Comparison of ENCODE assay signal across 25 cellular contexts in the genomic region with DNA sequence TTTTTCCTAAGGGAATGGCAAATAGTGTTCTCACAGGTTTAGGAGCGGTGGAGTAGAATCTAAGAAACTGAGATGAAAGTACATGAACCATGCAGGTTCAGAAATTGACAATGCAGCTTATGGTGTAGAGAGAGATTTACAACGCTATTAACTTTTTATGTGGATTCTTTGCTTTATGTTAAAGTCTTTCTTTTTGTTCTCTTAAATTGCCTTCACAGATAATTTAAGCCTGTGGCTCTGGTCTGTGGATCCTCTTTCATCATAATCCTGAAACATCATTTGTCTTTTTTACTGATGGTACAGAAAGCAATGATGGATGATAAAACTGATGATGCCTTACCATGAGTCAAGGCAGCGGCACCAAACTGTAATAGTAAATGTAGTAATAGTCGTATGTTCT.
"Had no signal": no experiment of that assay in that cellular context is flagged by ENCODE, and none has a peak within 500 bp of the region (broad histone marks: within the 10 kb centered on the region; RNA-seq: fewer than 3 reads in every experiment).

No MANE protein-coding gene starts in this region.

- H3K9me3 Mint-ChIP-seq: naive B cell; natural killer cell; stimulated activated naive B cell treated with anti-CD40 and anti-IgM and Interleukin-4, amounts not matched to agents 10 μg/mL and 1 μg/mL and 100 μg/mL, for 72 hours had no signal

- DNase-seq: kidney glomerular epithelial cell; left cardiac atrium; left lung; mesendoderm; naive B cell; natural killer cell; ovary; right lobe of liver; stimulated activated CD4-positive, alpha-beta T cell treated with anti-CD3 and anti-CD28 coated beads, Interleukin-1b, Interleukin-23, amount 100 ng/mL, for 48 hours; stimulated activated CD4-positive, alpha-beta T cell treated with anti-CD3 and anti-CD28 coated beads, Interleukin-2, amount 100 ng/mL, for 48 hours; stimulated activated naive B cell treated with anti-CD40 and anti-IgM and Interleukin-4, amounts not matched to agents 10 μg/mL and 1 μg/mL and 100 μg/mL, for 72 hours; stimulated activated naive CD8-positive, alpha-beta T cell treated with anti-CD3 and anti-CD28 coated beads, Interleukin-15, Interleukin-2, amounts not matched to agents 100 U/mL and 50 U/mL, for 24 hours; stomach; testis; thyroid gland; transverse colon; upper lobe of left lung had no signal

- H3K27me3 Mint-ChIP-seq: naive B cell; progenitor cell of endocrine pancreas; stimulated activated naive B cell treated with anti-CD40 and anti-IgM and Interleukin-4, amounts not matched to agents 10 μg/mL and 1 μg/mL and 100 μg/mL, for 72 hours had no signal

- ATAC-seq: left cardiac atrium; left lung; natural killer cell; right lobe of liver; stimulated activated naive B cell treated with anti-CD40 and anti-IgM and Interleukin-4, amounts not matched to agents 10 μg/mL and 1 μg/mL and 100 μg/mL, for 72 hours; stimulated activated naive CD8-positive, alpha-beta T cell treated with anti-CD3 and anti-CD28 coated beads, Interleukin-15, Interleukin-2, amounts not matched to agents 100 U/mL and 50 U/mL, for 24 hours had no signal

- H3K4me3 Mint-ChIP-seq: mesothelial cell of epicardium; naive B cell; natural killer cell; stimulated activated naive B cell treated with anti-CD40 and anti-IgM and Interleukin-4, amounts not matched to agents 10 μg/mL and 1 μg/mL and 100 μg/mL, for 72 hours had no signal

- H3K9me3 ChIP-seq: left lung, ovary, right atrium auricular region, right lobe of liver, stomach, testis, thyroid gland, transverse colon, upper lobe of left lung, vagina had no signal

- H3K36me3 ChIP-seq: left lung, ovary, right atrium auricular region, right lobe of liver, stomach, thyroid gland, upper lobe of left lung, vagina had no signal

- H3K4me1 ChIP-seq: left lung, testis, upper lobe of left lung had no signal

- FAIRE-seq: keratinocyte had no signal

- H3K27me3 ChIP-seq: hepatocyte, left lung, ovary, right atrium auricular region, right lobe of liver, stomach, testis, thyroid gland, transverse colon, upper lobe of left lung, vagina had no signal

- H3K4me3 ChIP-seq: hepatocyte, left lung, lung, ovary, right atrium auricular region, right lobe of liver, smooth muscle cell, stomach, testis, thyroid gland, transverse colon, upper lobe of left lung, vagina had no signal

- H3K27ac ChIP-seq: hepatocyte, left lung, ovary, right atrium auricular region, right lobe of liver, stomach, testis, thyroid gland, transverse colon, upper lobe of left lung, vagina had no signal

- H3K36me3 Mint-ChIP-seq: naive B cell; natural killer cell; stimulated activated naive B cell treated with anti-CD40 and anti-IgM and Interleukin-4, amounts not matched to agents 10 μg/mL and 1 μg/mL and 100 μg/mL, for 72 hours had no signal

- H3K4me1 Mint-ChIP-seq: naive B cell; stimulated activated naive B cell treated with anti-CD40 and anti-IgM and Interleukin-4, amounts not matched to agents 10 μg/mL and 1 μg/mL and 100 μg/mL, for 72 hours had no signal
